Comparison of ENCODE assay signal across 1 cellular context in the genomic region with DNA sequence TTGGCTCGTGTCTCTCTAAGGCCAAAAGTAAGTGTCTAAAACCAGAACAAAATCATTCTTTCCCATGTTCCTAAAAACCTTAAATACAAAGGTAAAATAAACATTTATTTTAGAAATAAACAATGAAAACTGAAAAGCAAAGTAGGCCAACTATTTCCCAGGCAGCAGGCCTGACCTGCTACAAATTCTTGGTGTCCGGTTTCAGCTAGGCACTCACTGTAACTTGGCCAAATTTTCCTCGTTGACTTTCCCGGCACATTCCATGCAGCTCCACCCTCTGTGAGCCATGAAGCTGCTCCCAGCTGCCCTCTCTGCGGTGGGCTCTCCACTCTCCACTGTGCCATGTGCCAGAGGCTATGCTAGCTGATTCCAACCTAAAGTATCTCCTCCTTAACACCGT.
A peak's percentile ranks its signal among the peaks of the same experiment; 100 is the strongest.
TF ChIP-seq lines count a peak whose summit lies in the region.

No MANE protein-coding gene starts in this region.

TF ChIP-seq in HEK293, 187 proteins besides CTCF, POLR2A, EP300 and RAD21 (continued from another document):
- TF ChIP-seq, protein P1, sequence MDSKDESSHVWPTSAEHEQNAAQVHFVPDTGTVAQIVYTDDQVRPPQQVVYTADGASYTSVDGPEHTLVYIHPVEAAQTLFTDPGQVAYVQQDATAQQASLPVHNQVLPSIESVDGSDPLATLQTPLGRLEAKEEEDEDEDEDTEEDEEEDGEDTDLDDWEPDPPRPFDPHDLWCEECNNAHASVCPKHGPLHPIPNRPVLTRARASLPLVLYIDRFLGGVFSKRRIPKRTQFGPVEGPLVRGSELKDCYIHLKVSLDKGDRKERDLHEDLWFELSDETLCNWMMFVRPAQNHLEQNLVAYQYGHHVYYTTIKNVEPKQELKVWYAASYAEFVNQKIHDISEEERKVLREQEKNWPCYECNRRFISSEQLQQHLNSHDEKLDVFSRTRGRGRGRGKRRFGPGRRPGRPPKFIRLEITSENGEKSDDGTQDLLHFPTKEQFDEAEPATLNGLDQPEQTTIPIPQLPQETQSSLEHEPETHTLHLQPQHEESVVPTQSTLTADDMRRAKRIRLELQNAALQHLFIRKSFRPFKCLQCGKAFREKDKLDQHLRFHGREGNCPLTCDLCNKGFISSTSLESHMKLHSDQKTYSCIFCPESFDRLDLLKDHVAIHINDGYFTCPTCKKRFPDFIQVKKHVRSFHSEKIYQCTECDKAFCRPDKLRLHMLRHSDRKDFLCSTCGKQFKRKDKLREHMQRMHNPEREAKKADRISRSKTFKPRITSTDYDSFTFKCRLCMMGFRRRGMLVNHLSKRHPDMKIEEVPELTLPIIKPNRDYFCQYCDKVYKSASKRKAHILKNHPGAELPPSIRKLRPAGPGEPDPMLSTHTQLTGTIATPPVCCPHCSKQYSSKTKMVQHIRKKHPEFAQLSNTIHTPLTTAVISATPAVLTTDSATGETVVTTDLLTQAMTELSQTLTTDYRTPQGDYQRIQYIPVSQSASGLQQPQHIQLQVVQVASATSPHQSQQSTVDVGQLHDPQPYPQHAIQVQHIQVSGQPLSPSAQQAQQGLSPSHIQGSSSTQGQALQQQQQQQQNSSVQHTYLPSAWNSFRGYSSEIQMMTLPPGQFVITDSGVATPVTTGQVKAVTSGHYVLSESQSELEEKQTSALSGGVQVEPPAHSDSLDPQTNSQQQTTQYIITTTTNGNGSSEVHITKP (tag by site-specific recombination; IDR thresholded peaks at IDR 0.05): 0 out of 2 replicates have a peak, but pooled peaks have one; percentile 36
